Comparison of ENCODE assay signal across 1 cellular context in the genomic region with DNA sequence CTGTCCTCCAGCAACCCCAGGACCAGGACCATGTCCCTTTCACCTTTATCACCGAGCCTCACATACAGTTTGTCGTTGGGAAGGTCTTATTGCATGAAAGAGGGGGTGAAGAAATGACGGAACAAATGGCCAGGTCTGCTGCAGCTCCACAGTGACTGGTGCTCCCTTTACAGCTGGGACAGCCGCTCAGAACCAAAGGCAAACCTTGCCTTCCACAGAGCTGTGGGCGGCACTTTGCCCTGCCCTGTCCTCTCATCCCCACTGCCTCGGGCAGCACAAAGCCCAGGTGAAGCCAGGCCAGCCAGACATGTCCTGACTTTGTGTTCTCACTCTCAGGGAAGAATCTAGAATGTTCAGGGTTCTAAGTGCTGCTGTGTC.
TF ChIP-seq lines count a peak whose summit lies in the region.

No MANE protein-coding gene starts in this region.

TF ChIP-seq in HCT116, 20 proteins besides CTCF, POLR2A, EP300 and RAD21:
- TF ChIP-seq FOSL1 (IDR thresholded peaks at IDR 0.05; ENCODE audit: low read depth) (no peak), POLR2AphosphoS5 (IDR thresholded peaks at IDR 0.05; ENCODE audit: low read depth, low read length) (no peak), ZFX (IDR thresholded peaks at IDR 0.05) (no peak), ATF3 (IDR thresholded peaks at IDR 0.05) (no peak), YY1 (IDR thresholded peaks at IDR 0.05; ENCODE audit: extremely low read depth, insufficient replicate concordance, low read depth, low read length) (no peak), JUND (IDR thresholded peaks at IDR 0.05) (no peak), CBX3 (IDR thresholded peaks at IDR 0.05; ENCODE audit: low read depth) (no peak), TCF7L2 (IDR thresholded peaks at IDR 0.05; ENCODE audit: borderline replicate concordance, extremely low read depth, insufficient read depth, insufficient read length) (no peak), MAX (IDR thresholded peaks at IDR 0.05) (no peak), SRF (IDR thresholded peaks at IDR 0.05; ENCODE audit: low read depth) (no peak), ELF1 (IDR thresholded peaks at IDR 0.05; ENCODE audit: borderline replicate concordance, low read depth) (no peak), SP1 (IDR thresholded peaks at IDR 0.05; ENCODE audit: low read depth) (no peak), ZNF274 (IDR thresholded peaks at IDR 0.05; ENCODE audit: low read depth, low read length) (no peak), EZH2 (IDR thresholded peaks at IDR 0.05) (no peak), SIN3A (IDR thresholded peaks at IDR 0.05; ENCODE audit: low read depth) (no peak), ZBTB33 (IDR thresholded peaks at IDR 0.05; ENCODE audit: extremely low read depth, insufficient replicate concordance, low read length) (no peak), CEBPB (IDR thresholded peaks at IDR 0.05; ENCODE audit: low read depth) (no peak), EGR1 (IDR thresholded peaks at IDR 0.05; ENCODE audit: low read depth) (no peak)
- TF ChIP-seq, protein P1, sequence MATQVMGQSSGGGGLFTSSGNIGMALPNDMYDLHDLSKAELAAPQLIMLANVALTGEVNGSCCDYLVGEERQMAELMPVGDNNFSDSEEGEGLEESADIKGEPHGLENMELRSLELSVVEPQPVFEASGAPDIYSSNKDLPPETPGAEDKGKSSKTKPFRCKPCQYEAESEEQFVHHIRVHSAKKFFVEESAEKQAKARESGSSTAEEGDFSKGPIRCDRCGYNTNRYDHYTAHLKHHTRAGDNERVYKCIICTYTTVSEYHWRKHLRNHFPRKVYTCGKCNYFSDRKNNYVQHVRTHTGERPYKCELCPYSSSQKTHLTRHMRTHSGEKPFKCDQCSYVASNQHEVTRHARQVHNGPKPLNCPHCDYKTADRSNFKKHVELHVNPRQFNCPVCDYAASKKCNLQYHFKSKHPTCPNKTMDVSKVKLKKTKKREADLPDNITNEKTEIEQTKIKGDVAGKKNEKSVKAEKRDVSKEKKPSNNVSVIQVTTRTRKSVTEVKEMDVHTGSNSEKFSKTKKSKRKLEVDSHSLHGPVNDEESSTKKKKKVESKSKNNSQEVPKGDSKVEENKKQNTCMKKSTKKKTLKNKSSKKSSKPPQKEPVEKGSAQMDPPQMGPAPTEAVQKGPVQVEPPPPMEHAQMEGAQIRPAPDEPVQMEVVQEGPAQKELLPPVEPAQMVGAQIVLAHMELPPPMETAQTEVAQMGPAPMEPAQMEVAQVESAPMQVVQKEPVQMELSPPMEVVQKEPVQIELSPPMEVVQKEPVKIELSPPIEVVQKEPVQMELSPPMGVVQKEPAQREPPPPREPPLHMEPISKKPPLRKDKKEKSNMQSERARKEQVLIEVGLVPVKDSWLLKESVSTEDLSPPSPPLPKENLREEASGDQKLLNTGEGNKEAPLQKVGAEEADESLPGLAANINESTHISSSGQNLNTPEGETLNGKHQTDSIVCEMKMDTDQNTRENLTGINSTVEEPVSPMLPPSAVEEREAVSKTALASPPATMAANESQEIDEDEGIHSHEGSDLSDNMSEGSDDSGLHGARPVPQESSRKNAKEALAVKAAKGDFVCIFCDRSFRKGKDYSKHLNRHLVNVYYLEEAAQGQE (IDR thresholded peaks at IDR 0.05; ENCODE audit: low read depth) = no peak
TF ChIP-seq in HCT116: peak in this region for 0.
